ENCODE assay signal across 8 cellular contexts in genomic region chr15:70099167-70099965, GRCh38.
A peak's percentile ranks its signal among the peaks of the same experiment; 100 is the strongest.
DNase-seq lines count a peak whose midpoint lies in the region; ATAC-seq and TF ChIP-seq lines count a peak whose summit lies in the region.

No MANE protein-coding gene starts in this region.

- TF ChIP-seq CTCF in AG09309 (IDR thresholded peaks at IDR 0.05; ENCODE audit: control insufficient read depth, insufficient read depth, low read depth, low read length, missing control alignments) = no peak

- peak overlapping the region; percentile 49 for H3K4me3 ChIP-seq in AG09309 (ENCODE audit: control insufficient read depth, low read depth, low read length)

- ATAC-seq in GM19025 (IDR thresholded peaks at IDR 0.05; ENCODE audit: low read depth, unreplicated experiment) (peak; percentile 42), HG03342 (IDR thresholded peaks at IDR 0.05; ENCODE audit: unreplicated experiment) (peak; percentile 56)

- peak; percentile 96 for DNase-seq in AG09309 (ENCODE audit: low read depth)
- DNase-seq in NCI-H446 treated with DMSO at 0.1 percent for 48 hours (lab: John Stamatoyannopoulos, UW) = peak; percentile 98
- peak; percentile 100 for DNase-seq in activated CD4-positive, CD25-positive, alpha-beta regulatory T cell treated with anti-CD3 and anti-CD28 coated beads, Interleukin-2, amount 50 U/mL, for 72 hours
- DNase-seq in cerebellar nuclear complex (lab: John Stamatoyannopoulos, UW) = peak; percentile 99
- peak; percentile 100 for DNase-seq in islet precursor cell
- DNase-seq in stimulated activated CD4-positive, alpha-beta T cell treated with anti-CD3 and anti-CD28 coated beads, Interleukin-12 subunit alpha, Interleukin-12 subunit beta, amount 100 ng/mL, for 4 hours = peak; percentile 100

Comparison
In these comparisons a context has a peak if more than half of its experiments do, and no peak if none do; other contexts are left out.
1. Peak in every context shown above with its lines: DNase-seq, ATAC-seq and H3K4me3 ChIP-seq.